Comparison of ENCODE assay signal across 17 cellular contexts in the genomic region with DNA sequence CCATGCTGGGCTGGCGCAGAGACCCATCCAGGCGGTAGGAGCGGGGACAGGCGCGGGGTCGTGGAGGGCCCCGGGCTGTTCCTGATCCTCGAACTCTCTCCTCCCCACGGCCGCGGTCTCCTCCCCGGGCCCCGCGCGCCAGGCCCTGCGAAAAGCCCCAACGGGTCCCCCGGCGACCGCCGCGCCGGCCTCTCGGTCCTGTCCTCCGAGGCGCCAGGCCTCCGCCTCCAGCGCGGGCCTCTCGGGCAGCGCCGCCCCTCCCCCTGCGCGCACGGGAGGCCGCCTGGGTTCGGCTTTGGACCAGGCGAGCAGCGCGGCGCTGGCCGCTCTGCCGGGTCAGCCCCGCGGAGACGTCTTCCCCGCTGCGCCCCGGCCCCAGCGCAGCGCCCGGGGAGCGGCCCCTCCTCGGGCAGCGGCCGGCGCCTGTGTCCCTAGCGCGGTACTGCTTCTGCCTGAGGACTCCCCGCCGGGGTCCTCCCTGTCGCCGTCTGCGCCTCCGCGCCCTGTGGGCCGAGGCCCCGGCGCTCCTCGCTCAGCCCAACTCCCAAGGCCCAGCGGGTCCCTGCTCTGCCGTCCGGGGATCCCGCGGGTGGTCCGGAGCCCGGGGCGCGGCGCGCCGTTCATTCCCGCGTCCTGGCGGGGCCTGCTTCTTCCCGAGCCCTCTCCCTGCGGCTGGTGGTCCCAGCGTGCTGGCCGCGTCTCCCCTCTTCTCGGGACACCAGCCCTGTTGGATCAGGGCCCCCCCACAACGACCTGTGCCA. TPM values are rescaled to one million over a fixed set of nuclear protein-coding genes. Genes with fewer than 3 reads are reported as not detected.
DNase-seq lines count a peak whose midpoint lies in the region; ATAC-seq, FAIRE-seq and TF ChIP-seq lines count a peak whose summit lies in the region.
"Had no signal": no experiment of that assay in that cellular context is flagged by ENCODE, and none has a peak within 500 bp of the region (broad histone marks: within the 10 kb centered on the region; RNA-seq: fewer than 3 reads in every experiment).

No MANE protein-coding gene starts in this region.

- peaks cover 2% of the 10 kb centered on the region for H3K79me2 ChIP-seq in mesendoderm (ENCODE audit: control insufficient read depth, insufficient read depth, low read length)

- H3K4me3 Mint-ChIP-seq in WTC11 = peak overlapping the region; percentile 87

- H3K4me2 ChIP-seq in mesendoderm (ENCODE audit: low read length) = peak overlapping the region; percentile 14

- H3K27me3 ChIP-seq in cardiac muscle cell = no peaks in the 10 kb centered on the region
- H3K27me3 ChIP-seq in mesendoderm (ENCODE audit: insufficient read depth, low read length, poor library complexity) = no peaks in the 10 kb centered on the region
- H3K27me3 ChIP-seq in suprapubic skin = peaks cover 35% of the 10 kb centered on the region

- H2BK15ac ChIP-seq in mesendoderm (replicated peaks; ENCODE audit: low read depth) = no peak overlapping the region

- H3K56ac ChIP-seq in mesendoderm (ENCODE audit: low read length) = peak overlapping the region; percentile 81

- peaks cover 17% of the 10 kb centered on the region for H3K36me3 Mint-ChIP-seq in WTC11

- H3K18ac ChIP-seq in mesendoderm (ENCODE audit: low read length) = peak overlapping the region; percentile 94

- no CpG with 5 or more reads among the region's 92 CpGs for WGBS in mesendoderm (ENCODE audit: extremely low coverage, insufficient coverage, low lambda C conversion rate)
- WGBS in suprapubic skin = 19% methylated on average over 50 of the region's 92 CpGs

- H3K9me3 ChIP-seq in cardiac muscle cell (ENCODE audit: low read depth) (no peaks in the 10 kb centered on the region), suprapubic skin (no peaks in the 10 kb centered on the region)
- H3K9me3 ChIP-seq: pancreas had no signal

- H3K9ac ChIP-seq in mesendoderm (ENCODE audit: low read length) = peak overlapping the region; percentile 66

- H3K4me1 ChIP-seq in cardiac muscle cell (ENCODE audit: low read depth) = no peaks in the 10 kb centered on the region
- peaks cover 5% of the 10 kb centered on the region for H3K4me1 ChIP-seq in mesendoderm (ENCODE audit: control insufficient read depth, low read depth, low read length)
- peaks cover 7% of the 10 kb centered on the region for H3K4me1 ChIP-seq in suprapubic skin
- H3K4me1 ChIP-seq: pancreas had no signal

- peaks cover 5% of the 10 kb centered on the region for H3K79me1 ChIP-seq in mesendoderm (ENCODE audit: low read length)

- in situ Hi-C loops in GM13976 (cut with MboI; ENCODE audit: low sequenced_read_pairs, unreplicated experiment) = no loop called here

- H3K4me3 ChIP-seq in cardiac muscle cell (peak overlapping the region; percentile 19), mesendoderm (ENCODE audit: low read length) (peak overlapping the region; percentile 22), suprapubic skin (peak overlapping the region; percentile 29)

- no peak overlapping the region for H3K27ac Mint-ChIP-seq in WTC11

- CTCF ChIA-PET in WTC11 (lab: Charles Lee) = interaction anchor here (1.1 to 1.8 kb wide), 3 partner anchors 13 to 293 kb away, joined by 3 to 11 read pairs (median 8); a partner anchor contains a TSS

- TF ChIP-seq POLR2A in suprapubic skin (IDR thresholded peaks at IDR 0.05) = no peak

- no peak for TF ChIP-seq EP300 in suprapubic skin (IDR thresholded peaks at IDR 0.05)

- no peak overlapping the region for H3K23ac ChIP-seq in mesendoderm (ENCODE audit: low read length)

- H4K5ac ChIP-seq in mesendoderm (ENCODE audit: low read length) = no peak overlapping the region

- peak overlapping the region; percentile 3 for H2BK120ac ChIP-seq in mesendoderm (ENCODE audit: low read depth, low read length)

- DNase-seq in WTC11 (ENCODE audit: low spot score) (peak; percentile 57), cardiac muscle cell (ENCODE audit: low read depth in 1 of 2, low spot score in 1 of 2) (peak in 1 of 2 donors; percentile 53), mesendoderm (peak; percentile 59), suprapubic skin (ENCODE audit: low spot score in 2 of 2) (no peak), GM13976 (ENCODE audit: low spot score) (no peak), GM19239 (ENCODE audit: insufficient read length, low spot score) (no peak), NCI-H2029 (lab: John Stamatoyannopoulos, UW) (no peak)
- DNase-seq in activated CD4-positive, CD25-positive, alpha-beta regulatory T cell treated with anti-CD3 and anti-CD28 coated beads, Interleukin-2, amount 50 U/mL, for 72 hours = no peak
- DNase-seq: activated naive CD4-positive, alpha-beta T cell treated with anti-CD3 and anti-CD28 coated beads, Interleukin-2, amount 50 U/mL, for 16 hours; cerebellar nuclear complex; kidney glomerular epithelial cell; NCI-H1694; pancreas; SHP77 treated with DMSO at 0.1 percent for 48 hours had no signal

- H4K8ac ChIP-seq in mesendoderm (ENCODE audit: low read depth, low read length) = peak overlapping the region; percentile 14

- TF ChIP-seq CTCF in WTC11 (IDR thresholded peaks at IDR 0.05) (no peak), cardiac muscle cell (IDR thresholded peaks at IDR 0.05; ENCODE audit: low read depth, low read length) (no peak), suprapubic skin (IDR thresholded peaks at IDR 0.05) (no peak), GM13976 (IDR thresholded peaks at IDR 0.05; ENCODE audit: borderline replicate concordance, control extremely low read depth, extremely low read depth, insufficient read depth, missing control alignments) (no peak)

- peaks cover 14% of the 10 kb centered on the region for H3K9me3 Mint-ChIP-seq in WTC11

- H3K36me3 ChIP-seq in cardiac muscle cell (no peaks in the 10 kb centered on the region), mesendoderm (ENCODE audit: control insufficient read depth, insufficient read depth, low read length) (no peaks in the 10 kb centered on the region), suprapubic skin (no peaks in the 10 kb centered on the region)
- H3K36me3 ChIP-seq: pancreas had no signal

- no peak for FAIRE-seq in GM19239 (lab: Jason Lieb, UNC)
- FAIRE-seq: GM18507, pancreas, TTC549 had no signal

- POLR2A ChIA-PET in WTC11 (lab: Charles Lee) = no interaction called here

- no peak overlapping the region for H3K27ac ChIP-seq in cardiac muscle cell
- H3K27ac ChIP-seq in mesendoderm (ENCODE audit: low read depth, low read length) = no peak overlapping the region
- no peak overlapping the region for H3K27ac ChIP-seq in suprapubic skin
- H3K27ac ChIP-seq: pancreas had no signal

- H3K27me3 Mint-ChIP-seq in WTC11 (ENCODE audit: low read depth) = peaks cover 21% of the 10 kb centered on the region

- peak; percentile 55 for ATAC-seq in WTC11
- ATAC-seq: pancreas had no signal

- H3K4me1 Mint-ChIP-seq in WTC11 = peaks cover 17% of the 10 kb centered on the region

- peak overlapping the region; percentile 73 for H3K4ac ChIP-seq in mesendoderm (ENCODE audit: low read depth, low read length)

- no peak overlapping the region for H2AK5ac ChIP-seq in mesendoderm (ENCODE audit: low read length)

- H2BK5ac ChIP-seq in mesendoderm (ENCODE audit: low read length) = peak overlapping the region; percentile 45

TF ChIP-seq in WTC11, 78 proteins besides CTCF, POLR2A, EP300 and RAD21 (continues in another document):
- no peak for TF ChIP-seq ZNF232 (CRISPR knock-in tag; IDR thresholded peaks at IDR 0.05)
- TF ChIP-seq NFE2L1 (CRISPR knock-in tag; IDR thresholded peaks at IDR 0.05) = no peak
- no peak for TF ChIP-seq ZNF263 (CRISPR knock-in tag; IDR thresholded peaks at IDR 0.05; ENCODE audit: low read depth)
- TF ChIP-seq, protein P1, sequence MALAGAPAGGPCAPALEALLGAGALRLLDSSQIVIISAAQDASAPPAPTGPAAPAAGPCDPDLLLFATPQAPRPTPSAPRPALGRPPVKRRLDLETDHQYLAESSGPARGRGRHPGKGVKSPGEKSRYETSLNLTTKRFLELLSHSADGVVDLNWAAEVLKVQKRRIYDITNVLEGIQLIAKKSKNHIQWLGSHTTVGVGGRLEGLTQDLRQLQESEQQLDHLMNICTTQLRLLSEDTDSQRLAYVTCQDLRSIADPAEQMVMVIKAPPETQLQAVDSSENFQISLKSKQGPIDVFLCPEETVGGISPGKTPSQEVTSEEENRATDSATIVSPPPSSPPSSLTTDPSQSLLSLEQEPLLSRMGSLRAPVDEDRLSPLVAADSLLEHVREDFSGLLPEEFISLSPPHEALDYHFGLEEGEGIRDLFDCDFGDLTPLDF (CRISPR knock-in tag; IDR thresholded peaks at IDR 0.05) = no peak
- no peak for TF ChIP-seq ZNF396 (CRISPR knock-in tag; IDR thresholded peaks at IDR 0.05; ENCODE audit: borderline replicate concordance)
- no peak for TF ChIP-seq ESRRA (CRISPR knock-in tag; IDR thresholded peaks at IDR 0.05; ENCODE audit: borderline replicate concordance)
- TF ChIP-seq, protein P2, sequence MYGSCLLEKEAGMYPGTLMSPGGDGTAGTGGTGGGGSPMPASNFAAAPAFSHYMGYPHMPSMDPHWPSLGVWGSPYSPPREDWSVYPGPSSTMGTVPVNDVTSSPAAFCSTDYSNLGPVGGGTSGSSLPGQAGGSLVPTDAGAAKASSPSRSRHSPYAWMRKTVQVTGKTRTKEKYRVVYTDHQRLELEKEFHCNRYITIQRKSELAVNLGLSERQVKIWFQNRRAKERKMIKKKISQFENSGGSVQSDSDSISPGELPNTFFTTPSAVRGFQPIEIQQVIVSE (CRISPR knock-in tag; IDR thresholded peaks at IDR 0.05; ENCODE audit: borderline replicate concordance) = no peak
- TF ChIP-seq KAT7 (CRISPR knock-in tag; IDR thresholded peaks at IDR 0.05; ENCODE audit: borderline replicate concordance) = peak; percentile 74; the same call in 1 of the 2 replicates
- 0 out of 2 replicates have a peak, but pooled peaks have one; percentile 18 for TF ChIP-seq TEAD1 (CRISPR knock-in tag; IDR thresholded peaks at IDR 0.05)
- no peak for TF ChIP-seq TEAD4 (CRISPR knock-in tag; IDR thresholded peaks at IDR 0.05)
- TF ChIP-seq ZNF671 (CRISPR knock-in tag; IDR thresholded peaks at IDR 0.05) = no peak
- no peak for TF ChIP-seq NR3C1 (CRISPR knock-in tag; conservative IDR thresholded peaks at IDR 0.05; ENCODE audit: low read depth)

RNA-seq across cellular contexts. Expression of a gene that starts 13.4 kb away (rescaled TPM):
- total RNA-seq in WTC11 (2021) (15.0 to 19.8 TPM (median 18.7 TPM) in 3 replicates), cardiac muscle cell (19.7 and 43.0 TPM in 2 replicates), suprapubic skin (1 to 10 TPM; 1.6 to 4.4 (median 3.4) TPM)
- polyA plus RNA-seq in cardiac muscle cell = 28.9 and 47.0 TPM in 2 replicates
- polyA plus RNA-seq in mesendoderm (2013, experiment 1 of 2) = 0.49 TPM
- polyA plus RNA-seq in mesendoderm (2013, experiment 2 of 2) = 0.45 TPM
- total RNA-seq: fibroblast of lung had no signal
- polyA plus RNA-seq: fibroblast of lung had no signal

RNA-seq across cellular contexts. Expression of a gene that starts 50.1 kb away (rescaled TPM):
- 11.1 to 16.0 TPM (median 12.7 TPM) in 3 replicates for total RNA-seq in WTC11 (2021)
- 24.9 and 35.2 TPM in 2 replicates for total RNA-seq in cardiac muscle cell
- 29.4 and 38.2 TPM in 2 replicates for polyA plus RNA-seq in cardiac muscle cell
- 5.7 TPM for polyA plus RNA-seq in mesendoderm (2013, experiment 1 of 2)
- 5.2 TPM for polyA plus RNA-seq in mesendoderm (2013, experiment 2 of 2)
- total RNA-seq in suprapubic skin = 10 to 100 TPM; 15.5 to 77.3 (median 34.1) TPM

Comparison
In these comparisons a context has a peak if more than half of its experiments do, and no peak if none do; other contexts are left out.
1. DNase-seq: peak in WTC11 (single experiment) and mesendoderm (single experiment); none in suprapubic skin (0 of 2), GM13976 (single experiment), activated CD4-positive, CD25-positive, alpha-beta regulatory T cell treated with anti-CD3 and anti-CD28 coated beads, Interleukin-2, amount 50 U/mL, for 72 hours (single experiment), GM19239 (single experiment) and NCI-H2029 (single experiment).
2. Peak in every context shown above with its lines, with median percentiles within 50 percentile points of each other: H3K4me3 ChIP-seq.